20 cellular contexts compared by ENCODE assay signal in genomic region chr2:119108186-119108585, GRCh38. TPM values are rescaled to one million over a fixed set of nuclear protein-coding genes. Genes with fewer than 3 reads are reported as not detected.
A peak's percentile ranks its signal among the peaks of the same experiment; 100 is the strongest.
DNase-seq lines count a peak whose midpoint lies in the region; ATAC-seq and TF ChIP-seq lines count a peak whose summit lies in the region.
"Had no signal": no experiment of that assay in that cellular context is flagged by ENCODE, and none has a peak within 500 bp of the region (broad histone marks: within the 10 kb centered on the region; RNA-seq: fewer than 3 reads in every experiment).

No MANE protein-coding gene starts in this region.

- H3K4me3 ChIP-seq in lung: no peak overlapping the region
- no peak overlapping the region for H3K4me3 ChIP-seq in vagina
- H3K4me3 ChIP-seq: GM12878, GM23338 had no signal

- no peaks in the 10 kb centered on the region for H3K4me1 Mint-ChIP-seq in CD14-positive monocyte

- H3K27me3 ChIP-seq in lung (ENCODE audit: control insufficient read depth, insufficient read depth) (peaks cover 3% of the 10 kb centered on the region), vagina (no peaks in the 10 kb centered on the region)

- intact Hi-C loops in CD14-positive monocyte (cut with micrococcal nuclease): no loop called here
- intact Hi-C loops in vagina (cut with DNase I): no loop called here

- CTCF ChIA-PET in GM10248 (lab: Yijun Ruan, JAX): no interaction called here

- TF ChIP-seq POLR2A in vagina (IDR thresholded peaks at IDR 0.05): no peak

- H3K27ac Mint-ChIP-seq in CD14-positive monocyte: no peak overlapping the region
- H3K27ac Mint-ChIP-seq: CD4-positive, CD25-positive, alpha-beta regulatory T cell; CD8-positive, alpha-beta T cell; GM23338; H9 had no signal

- peaks cover 9 to 10% (median 9%) of the 10 kb centered on the region in 3 donors for H3K27me3 Mint-ChIP-seq in CD14-positive monocyte (ENCODE audit: low read depth in 3 of 3)
- H3K27me3 Mint-ChIP-seq: CD4-positive, CD25-positive, alpha-beta regulatory T cell had no signal

- H3K27ac ChIP-seq in lung (ENCODE audit: low read depth in 1 of 2, low read length in 1 of 2) (no peak overlapping the region), vagina (no peak overlapping the region)

- 50 to 69% methylated on average over 3 of the region's 3 CpGs for WGBS in lung, 2 donors

- no peak overlapping the region for H3K4me3 Mint-ChIP-seq in CD14-positive monocyte
- H3K4me3 Mint-ChIP-seq: CD4-positive, CD25-positive, alpha-beta regulatory T cell; CD8-positive, alpha-beta T cell; GM23338; H9 had no signal

- POLR2A ChIA-PET in GM10248 (lab: Yijun Ruan, JAX): no interaction called here

- H3K9me3 ChIP-seq in lung (ENCODE audit: control insufficient read depth in 2 of 2, insufficient read depth in 1 of 2, low read length in 1 of 2): peaks cover 7 to 14% of the 10 kb centered on the region in 2 donors
- H3K9me3 ChIP-seq in vagina: no peaks in the 10 kb centered on the region

- TF ChIP-seq CTCF in CD14-positive monocyte (IDR thresholded peaks at IDR 0.05) (no peak), lung (IDR thresholded peaks at IDR 0.05; ENCODE audit: control extremely low read depth, extremely low read depth) (no peak), vagina (IDR thresholded peaks at IDR 0.05) (no peak), GM10248 (IDR thresholded peaks at IDR 0.05; ENCODE audit: control extremely low read depth, extremely low read depth, low read depth, missing control alignments) (no peak)

- peaks cover 7 to 22% (median 18%) of the 10 kb centered on the region in 7 donors for H3K9me3 Mint-ChIP-seq in CD14-positive monocyte

- H3K36me3 Mint-ChIP-seq in CD14-positive monocyte: peaks cover 0 to 4% of the 10 kb centered on the region in 2 donors
- H3K36me3 Mint-ChIP-seq: CD4-positive, CD25-positive, alpha-beta regulatory T cell; CD8-positive, alpha-beta T cell had no signal

- ATAC-seq in lung (ENCODE audit: insufficient read depth, low FRiP score): no peak
- ATAC-seq in GM19324 (IDR thresholded peaks at IDR 0.05; ENCODE audit: low FRiP score, unreplicated experiment): no peak
- ATAC-seq: CD8-positive, alpha-beta T cell; GM12878; GM23338; HCT116 had no signal

- H3K4me1 ChIP-seq in lung (ENCODE audit: control insufficient read depth in 2 of 2, insufficient read depth in 2 of 2, low read length in 2 of 2): no peaks in the 10 kb centered on the region
- H3K4me1 ChIP-seq in vagina: no peaks in the 10 kb centered on the region
- H3K4me1 ChIP-seq: Caco-2 had no signal

- DNase-seq in CD14-positive monocyte (ENCODE audit: low spot score) (peak; percentile 13), ecto neural progenitor cell (ENCODE audit: low spot score) (peak; percentile 29), lung (ENCODE audit: low spot score) (peak; percentile 16), vagina (ENCODE audit: extremely low spot score in 2 of 2) (peak; percentile 40 to 72), GM10248 (ENCODE audit: extremely low spot score) (no peak)
- DNase-seq in stimulated activated CD8-positive, alpha-beta memory T cell treated with anti-CD3 and anti-CD28 coated beads, Interleukin-4, amount 100 ng/mL, for 48 hours: no peak
- DNase-seq: 8988T; C1 segment of cervical spinal cord; Caco-2; CD4-positive, CD25-positive, alpha-beta regulatory T cell; CD8-positive, alpha-beta T cell; DMS153; DND-41; H9 had no signal

- no peaks in the 10 kb centered on the region for H3K36me3 ChIP-seq in lung (ENCODE audit: control insufficient read depth in 2 of 2, insufficient read depth in 2 of 2, low read length in 2 of 2)
- H3K36me3 ChIP-seq in vagina: no peaks in the 10 kb centered on the region

RNA-seq across cellular contexts. Expression of gene C1QL2, which starts 50.4 kb away (rescaled TPM):
- polyA plus RNA-seq in CD14-positive monocyte (not detected), lung (under 1 TPM in 1 of 2 donors, not detected in 1; 0.03 TPM)
- total RNA-seq in lung (under 1 TPM in 1 of 2 donors, not detected in 1; 0.31 TPM), vagina (not detected)
- total RNA-seq: Caco-2; CD4-positive, CD25-positive, alpha-beta regulatory T cell; CD8-positive, alpha-beta T cell; GM12878; H4 had no signal
- polyA plus RNA-seq: BJ; CD4-positive, CD25-positive, alpha-beta regulatory T cell; GM12878 had no signal

Comparison
In these comparisons a context has a peak if more than half of its experiments do, and no peak if none do; other contexts are left out.
1. DNase-seq: peak in CD14-positive monocyte (single experiment), ecto neural progenitor cell (single experiment), lung (single experiment) and vagina (2 of 2); none in stimulated activated CD8-positive, alpha-beta memory T cell treated with anti-CD3 and anti-CD28 coated beads, Interleukin-4, amount 100 ng/mL, for 48 hours (single experiment) and GM10248 (single experiment).